24 cellular contexts compared by ENCODE assay signal in genomic region chr3:108645364-108645763, GRCh38.
"Had no signal": no experiment of that assay in that cellular context is flagged by ENCODE, and none has a peak within 500 bp of the region (broad histone marks: within the 10 kb centered on the region; RNA-seq: fewer than 3 reads in every experiment).

No MANE protein-coding gene starts in this region.

- H3K4me1 ChIP-seq: esophagus muscularis mucosa, gastrocnemius medialis, heart right ventricle, right atrium auricular region, sigmoid colon, testis, tibial nerve, upper lobe of right lung, vagina had no signal

- H3K27ac ChIP-seq: epithelial cell of prostate, esophagus muscularis mucosa, gastrocnemius medialis, heart right ventricle, right atrium auricular region, sigmoid colon, skin epidermis, testis, tibial nerve, upper lobe of right lung, vagina had no signal

- H3K4me3 ChIP-seq: esophagus muscularis mucosa, gastrocnemius medialis, heart right ventricle, right atrium auricular region, sigmoid colon, skin epidermis, testis, tibial nerve, upper lobe of right lung, vagina had no signal

- H3K27me3 Mint-ChIP-seq: dendritic cell treated with granulocyte-macrophage colony-stimulating factor and Interleukin-4, amounts not matched to agents 40 ng/mL and 50 ng/mL, for 4 days; effector memory CD8-positive, alpha-beta T cell; stimulated activated naive B cell treated with anti-CD40 and anti-IgM and Interleukin-4, amounts not matched to agents 10 μg/mL and 1 μg/mL and 100 μg/mL, for 72 hours; stimulated activated naive CD8-positive, alpha-beta T cell treated with anti-CD3 and anti-CD28 coated beads, Interleukin-15, amount 100 ng/mL, for 72 hours had no signal

- H3K9me3 ChIP-seq: esophagus muscularis mucosa, gastrocnemius medialis, heart right ventricle, right atrium auricular region, sigmoid colon, testis, tibial nerve, upper lobe of right lung, vagina had no signal

- H3K4me3 Mint-ChIP-seq: dendritic cell treated with granulocyte-macrophage colony-stimulating factor and Interleukin-4, amounts not matched to agents 40 ng/mL and 50 ng/mL, for 4 days; effector memory CD8-positive, alpha-beta T cell; mesothelial cell of epicardium; natural killer cell; neural crest cell; stimulated activated naive B cell treated with anti-CD40 and anti-IgM and Interleukin-4, amounts not matched to agents 10 μg/mL and 1 μg/mL and 100 μg/mL, for 72 hours; stimulated activated naive CD8-positive, alpha-beta T cell treated with anti-CD3 and anti-CD28 coated beads, Interleukin-15, amount 100 ng/mL, for 72 hours had no signal

- H3K36me3 ChIP-seq: right atrium auricular region, vagina had no signal

- ATAC-seq: effector memory CD8-positive, alpha-beta T cell; gastrocnemius medialis; heart right ventricle; left lobe of liver; natural killer cell; stimulated activated naive B cell treated with anti-CD40 and anti-IgM and Interleukin-4, amounts not matched to agents 10 μg/mL and 1 μg/mL and 100 μg/mL, for 72 hours; stimulated activated naive CD8-positive, alpha-beta T cell treated with anti-CD3 and anti-CD28 coated beads, Interleukin-15, amount 100 ng/mL, for 72 hours; upper lobe of right lung had no signal

- H3K27ac Mint-ChIP-seq: dendritic cell treated with granulocyte-macrophage colony-stimulating factor and Interleukin-4, amounts not matched to agents 40 ng/mL and 50 ng/mL, for 4 days; effector memory CD8-positive, alpha-beta T cell; mesothelial cell of epicardium; natural killer cell; stimulated activated naive B cell treated with anti-CD40 and anti-IgM and Interleukin-4, amounts not matched to agents 10 μg/mL and 1 μg/mL and 100 μg/mL, for 72 hours; stimulated activated naive CD8-positive, alpha-beta T cell treated with anti-CD3 and anti-CD28 coated beads, Interleukin-15, amount 100 ng/mL, for 72 hours had no signal

- DNase-seq: effector memory CD8-positive, alpha-beta T cell; gastrocnemius medialis; heart right ventricle; hypothalamus; islet precursor cell; mammary epithelial cell; natural killer cell; sigmoid colon; stimulated activated CD4-positive, alpha-beta T cell treated with anti-CD3 and anti-CD28 coated beads, Interleukin-2, amount 100 ng/mL, for 24 hours; stimulated activated CD4-positive, alpha-beta T cell treated with anti-CD3 and anti-CD28 coated beads, Interleukin-4, amount 100 ng/mL, for 4 hours; stimulated activated naive B cell treated with anti-CD40 and anti-IgM and Interleukin-4, amounts not matched to agents 10 μg/mL and 1 μg/mL and 100 μg/mL, for 72 hours; stimulated activated naive CD8-positive, alpha-beta T cell treated with anti-CD3 and anti-CD28 coated beads, Interleukin-15, amount 100 ng/mL, for 72 hours; testis; upper lobe of right lung had no signal

- H3K4me1 Mint-ChIP-seq: mesothelial cell of epicardium; natural killer cell; neural crest cell; stimulated activated naive B cell treated with anti-CD40 and anti-IgM and Interleukin-4, amounts not matched to agents 10 μg/mL and 1 μg/mL and 100 μg/mL, for 72 hours; stimulated activated naive CD8-positive, alpha-beta T cell treated with anti-CD3 and anti-CD28 coated beads, Interleukin-15, amount 100 ng/mL, for 72 hours had no signal

- H3K9me3 Mint-ChIP-seq: dendritic cell treated with granulocyte-macrophage colony-stimulating factor and Interleukin-4, amounts not matched to agents 40 ng/mL and 50 ng/mL, for 4 days; effector memory CD8-positive, alpha-beta T cell; mesothelial cell of epicardium; natural killer cell; neural crest cell; stimulated activated naive B cell treated with anti-CD40 and anti-IgM and Interleukin-4, amounts not matched to agents 10 μg/mL and 1 μg/mL and 100 μg/mL, for 72 hours; stimulated activated naive CD8-positive, alpha-beta T cell treated with anti-CD3 and anti-CD28 coated beads, Interleukin-15, amount 100 ng/mL, for 72 hours had no signal

- H3K27me3 ChIP-seq: esophagus muscularis mucosa, gastrocnemius medialis, heart right ventricle, right atrium auricular region, sigmoid colon, testis, tibial nerve, upper lobe of right lung, vagina had no signal
